Comparison of ENCODE assay signal across 9 cellular contexts in the genomic region with DNA sequence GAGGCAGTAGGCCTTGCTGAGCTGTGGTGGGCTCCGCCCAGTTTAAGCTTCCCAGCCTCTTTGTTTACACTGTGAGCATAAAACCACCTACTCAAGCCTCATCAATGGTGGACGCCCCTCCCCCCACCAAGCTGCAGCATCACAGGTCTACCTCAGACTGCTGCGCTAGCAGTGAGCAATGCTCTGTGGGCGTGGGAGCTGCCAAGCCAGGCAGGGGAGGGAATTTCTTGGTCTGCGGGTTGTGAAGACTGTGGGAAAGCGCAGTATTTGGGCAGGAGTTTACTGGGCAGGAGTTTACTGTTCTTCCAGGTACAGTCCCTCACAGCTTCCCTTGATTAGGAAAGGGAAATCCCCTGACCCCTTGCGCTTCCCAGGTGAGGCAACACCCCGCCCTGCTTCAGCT.
DNase-seq lines count a peak whose midpoint lies in the region; TF ChIP-seq lines count a peak whose summit lies in the region.
"Had no signal": no experiment of that assay in that cellular context is flagged by ENCODE, and none has a peak within 500 bp of the region (broad histone marks: within the 10 kb centered on the region; RNA-seq: fewer than 3 reads in every experiment).

No MANE protein-coding gene starts in this region.

- H3K79me2 ChIP-seq in Karpas-422 (ENCODE audit: low read length): no peaks in the 10 kb centered on the region

- DNase-seq in activated CD4-positive, alpha-beta memory T cell treated with anti-CD3 and anti-CD28 coated beads for 36 hours: peak; percentile 63
- no peak for DNase-seq in activated CD4-positive, alpha-beta memory T cell treated with anti-CD3 and anti-CD28 coated beads, Interleukin-2, amount 10 ng/mL, durations not matched to agents 7 days and 5 days
- DNase-seq in SW480 (ENCODE audit: low spot score) (peak; percentile 95), fibroblast of mammary gland (ENCODE audit: low read depth) (peak; percentile 19), middle frontal gyrus (ENCODE audit: extremely low spot score, low spot score) (no peak), Karpas-422 (no peak)
- peak; percentile 7 for DNase-seq in stimulated activated CD4-positive, alpha-beta T cell treated with anti-CD3 and anti-CD28 coated beads, Interleukin-4, amount 100 ng/mL, for 24 hours
- DNase-seq in effector CD8-positive, alpha-beta T cell (lab: John Stamatoyannopoulos, UW): no peak

- POLR2A ChIA-PET in activated CD4-positive, alpha-beta memory T cell treated with anti-CD3 and anti-CD28 coated beads for 36 hours (lab: Charles Lee): no interaction called here
- POLR2A ChIA-PET in activated CD4-positive, alpha-beta memory T cell treated with anti-CD3 and anti-CD28 coated beads, Interleukin-2, amount 10 ng/mL, durations not matched to agents 7 days and 5 days (lab: Charles Lee): no interaction called here

- H3K4me3 Mint-ChIP-seq in activated CD4-positive, alpha-beta memory T cell treated with anti-CD3 and anti-CD28 coated beads for 36 hours: no peak overlapping the region
- no peak overlapping the region for H3K4me3 Mint-ChIP-seq in activated CD4-positive, alpha-beta memory T cell treated with anti-CD3 and anti-CD28 coated beads, Interleukin-2, amount 10 ng/mL, durations not matched to agents 7 days and 5 days

- TF ChIP-seq CTCF in fibroblast of mammary gland (conservative IDR thresholded peaks at IDR 0.05; ENCODE audit: control insufficient read depth, insufficient read depth, low read depth, low read length): no peak

- H3K9me3 ChIP-seq in Karpas-422 (ENCODE audit: low read length): no peaks in the 10 kb centered on the region

- no peaks in the 10 kb centered on the region for H3K9me2 ChIP-seq in Karpas-422 (replicated peaks; ENCODE audit: insufficient read depth, low read length)

- no peak overlapping the region for H3K27ac Mint-ChIP-seq in activated CD4-positive, alpha-beta memory T cell treated with anti-CD3 and anti-CD28 coated beads for 36 hours
- H3K27ac Mint-ChIP-seq in activated CD4-positive, alpha-beta memory T cell treated with anti-CD3 and anti-CD28 coated beads, Interleukin-2, amount 10 ng/mL, durations not matched to agents 7 days and 5 days: no peak overlapping the region

- CTCF ChIA-PET in activated CD4-positive, alpha-beta memory T cell treated with anti-CD3 and anti-CD28 coated beads for 36 hours (lab: Charles Lee): no interaction called here
- CTCF ChIA-PET in activated CD4-positive, alpha-beta memory T cell treated with anti-CD3 and anti-CD28 coated beads, Interleukin-2, amount 10 ng/mL, durations not matched to agents 7 days and 5 days (lab: Charles Lee): no interaction called here

- peaks cover 9% of the 10 kb centered on the region for H3K27me3 Mint-ChIP-seq in activated CD4-positive, alpha-beta memory T cell treated with anti-CD3 and anti-CD28 coated beads for 36 hours
- peaks cover 13% of the 10 kb centered on the region for H3K27me3 Mint-ChIP-seq in activated CD4-positive, alpha-beta memory T cell treated with anti-CD3 and anti-CD28 coated beads, Interleukin-2, amount 10 ng/mL, durations not matched to agents 7 days and 5 days

- no peak overlapping the region for H3K4me2 ChIP-seq in Karpas-422 (ENCODE audit: low read depth, low read length, poor library complexity, severe bottlenecking)

- peaks cover 10% of the 10 kb centered on the region for H3K9me3 Mint-ChIP-seq in activated CD4-positive, alpha-beta memory T cell treated with anti-CD3 and anti-CD28 coated beads for 36 hours
- H3K9me3 Mint-ChIP-seq in activated CD4-positive, alpha-beta memory T cell treated with anti-CD3 and anti-CD28 coated beads, Interleukin-2, amount 10 ng/mL, durations not matched to agents 7 days and 5 days: no peaks in the 10 kb centered on the region

- no peaks in the 10 kb centered on the region for H3K27me3 ChIP-seq in Karpas-422 (ENCODE audit: low read length)

- H4K20me1 ChIP-seq in Karpas-422 (ENCODE audit: insufficient read depth, low read depth, low read length): no peaks in the 10 kb centered on the region

- no peaks in the 10 kb centered on the region for H3K4me1 ChIP-seq in Karpas-422 (ENCODE audit: low read length)

- intact Hi-C loops in activated CD4-positive, alpha-beta memory T cell treated with anti-CD3 and anti-CD28 coated beads for 36 hours (cut with micrococcal nuclease): no loop called here

- H3K4me3 ChIP-seq in fibroblast of mammary gland (ENCODE audit: control insufficient read depth, low read depth, low read length): no peak overlapping the region
- no peak overlapping the region for H3K4me3 ChIP-seq in Karpas-422 (ENCODE audit: low read length)

- no peak overlapping the region for H2AFZ ChIP-seq in Karpas-422 (ENCODE audit: low read length)

- no peak overlapping the region for H3K27ac ChIP-seq in Karpas-422 (ENCODE audit: low read length)
- H3K27ac ChIP-seq: VCaP had no signal

- no peaks in the 10 kb centered on the region for H3K36me3 Mint-ChIP-seq in activated CD4-positive, alpha-beta memory T cell treated with anti-CD3 and anti-CD28 coated beads for 36 hours
- H3K36me3 Mint-ChIP-seq in activated CD4-positive, alpha-beta memory T cell treated with anti-CD3 and anti-CD28 coated beads, Interleukin-2, amount 10 ng/mL, durations not matched to agents 7 days and 5 days (ENCODE audit: low read depth): no peaks in the 10 kb centered on the region

- no peak overlapping the region for H3K9ac ChIP-seq in Karpas-422 (ENCODE audit: low read length)

- no peaks in the 10 kb centered on the region for H3K4me1 Mint-ChIP-seq in activated CD4-positive, alpha-beta memory T cell treated with anti-CD3 and anti-CD28 coated beads for 36 hours (ENCODE audit: low read depth)
- H3K4me1 Mint-ChIP-seq in activated CD4-positive, alpha-beta memory T cell treated with anti-CD3 and anti-CD28 coated beads, Interleukin-2, amount 10 ng/mL, durations not matched to agents 7 days and 5 days: no peaks in the 10 kb centered on the region

- no peaks in the 10 kb centered on the region for H3K36me3 ChIP-seq in Karpas-422 (ENCODE audit: insufficient read depth, low read length)

Comparison
In these comparisons a context has a peak if more than half of its experiments do, and no peak if none do; other contexts are left out.
1. DNase-seq: peak in activated CD4-positive, alpha-beta memory T cell treated with anti-CD3 and anti-CD28 coated beads for 36 hours (single experiment), SW480 (single experiment), fibroblast of mammary gland (single experiment) and stimulated activated CD4-positive, alpha-beta T cell treated with anti-CD3 and anti-CD28 coated beads, Interleukin-4, amount 100 ng/mL, for 24 hours (single experiment); none in activated CD4-positive, alpha-beta memory T cell treated with anti-CD3 and anti-CD28 coated beads, Interleukin-2, amount 10 ng/mL, durations not matched to agents 7 days and 5 days (single experiment), middle frontal gyrus (single experiment), effector CD8-positive, alpha-beta T cell (single experiment) and Karpas-422 (single experiment).